Comparison of ENCODE assay signal across 19 cellular contexts in genomic region chr21:33522297-33522696, GRCh38. TPM values are rescaled to one million over a fixed set of nuclear protein-coding genes. Genes with fewer than 3 reads are reported as not detected.
DNase-seq lines count a peak whose midpoint lies in the region; ATAC-seq, FAIRE-seq and TF ChIP-seq lines count a peak whose summit lies in the region.
"Had no signal": no experiment of that assay in that cellular context is flagged by ENCODE, and none has a peak within 500 bp of the region (broad histone marks: within the 10 kb centered on the region; RNA-seq: fewer than 3 reads in every experiment).

No MANE protein-coding gene starts in this region.

- no peak for DNase-seq in activated CD8-positive, alpha-beta memory T cell treated with anti-CD3 and anti-CD28 coated beads, Interleukin-2, amount 10 ng/mL, durations not matched to agents 7 days and 5 days
- DNase-seq in activated CD8-positive, alpha-beta memory T cell treated with anti-CD3 and anti-CD28 coated beads, Interleukin-2, amount 50 U/mL, for 48 hours = no peak
- DNase-seq in GM23338 (ENCODE audit: low spot score) = no peak
- no peak for DNase-seq in K562 (ENCODE audit: extremely low read depth in 1 of 4, low spot score in 3 of 4)
- no peak for DNase-seq in cerebellar cortex (ENCODE audit: low spot score)
- DNase-seq in sciatic nerve (ENCODE audit: low spot score) = no peak
- DNase-seq: CD8-positive, alpha-beta T cell; DMS153; DMS79; GF-D8; KG1 had no signal

- in situ Hi-C loops in K562 (cut with MboI) = no loop called here

- WGBS in K562 (ENCODE audit: insufficient coverage, low coverage, missing lambda C conversion rate) = 95% methylated on average over 2 of the region's 2 CpGs

- peaks cover 39% of the 10 kb centered on the region for H3K36me3 Mint-ChIP-seq in activated CD8-positive, alpha-beta memory T cell treated with anti-CD3 and anti-CD28 coated beads, Interleukin-2, amount 10 ng/mL, durations not matched to agents 7 days and 5 days
- peaks cover 78% of the 10 kb centered on the region for H3K36me3 Mint-ChIP-seq in GM23338 (ENCODE audit: low read depth)

- no peaks in the 10 kb centered on the region for H3K27me3 Mint-ChIP-seq in activated CD8-positive, alpha-beta memory T cell treated with anti-CD3 and anti-CD28 coated beads, Interleukin-2, amount 10 ng/mL, durations not matched to agents 7 days and 5 days
- peaks cover 2% of the 10 kb centered on the region for H3K27me3 Mint-ChIP-seq in GM23338 (ENCODE audit: insufficient read depth, low read depth, poor library complexity)
- H3K27me3 Mint-ChIP-seq: B cell, IgD-negative memory B cell had no signal

- no peak for TF ChIP-seq POLR2A in K562 (conservative IDR thresholded peaks at IDR 0.05)

- ATAC-seq in activated CD8-positive, alpha-beta memory T cell treated with anti-CD3 and anti-CD28 coated beads, Interleukin-2, amount 10 ng/mL, durations not matched to agents 7 days and 5 days = no peak
- ATAC-seq in GM23338 (no peak), K562 (peak; percentile 16; the same call in 1 of the 3 replicates), GM19455 (IDR thresholded peaks at IDR 0.05; ENCODE audit: unreplicated experiment) (no peak), sciatic nerve (no peak)
- ATAC-seq: CD8-positive, alpha-beta T cell; GM12878 had no signal

- CTCF ChIA-PET in activated CD8-positive, alpha-beta memory T cell treated with anti-CD3 and anti-CD28 coated beads, Interleukin-2, amount 10 ng/mL, durations not matched to agents 7 days and 5 days (lab: Charles Lee) = no interaction called here
- CTCF ChIA-PET in K562 (lab: Yijun Ruan, JAX; ENCODE audit: low intra/inter-chr PET ratio) = no interaction called here

- H3K4me3 ChIP-seq in GM23338 (no peak overlapping the region), K562 (no peak overlapping the region)
- H3K4me3 ChIP-seq: BLaER1 treated with 17β-estradiol and CSF1 and Interleukin-3, amounts not matched to agents 10 nM and 100 nM; GM12878; HAP-1 had no signal

- no peaks in the 10 kb centered on the region for H3K79me2 ChIP-seq in GM23338 (replicated peaks; ENCODE audit: insufficient read depth)
- H3K79me2 ChIP-seq in K562 (ENCODE audit: control insufficient read depth, insufficient read depth, low read length) = no peaks in the 10 kb centered on the region

- H2AFZ ChIP-seq in GM23338 (no peak overlapping the region), K562 (ENCODE audit: low read depth, low read length) (no peak overlapping the region)

- H3K4me2 ChIP-seq in GM23338 = no peak overlapping the region
- no peak overlapping the region for H3K4me2 ChIP-seq in K562 (ENCODE audit: insufficient read depth, low read length)
- H3K4me2 ChIP-seq: BLaER1 treated with 17β-estradiol and CSF1 and Interleukin-3, amounts not matched to agents 10 nM and 100 nM had no signal

- TF ChIP-seq CTCF in GM23338 (conservative IDR thresholded peaks at IDR 0.05; ENCODE audit: low read depth in 2 of 2) = no peak
- no peak for TF ChIP-seq CTCF in K562 (IDR thresholded peaks at IDR 0.05 in 2 of 3, conservative IDR thresholded peaks at IDR 0.05 in 1 of 3; ENCODE audit: insufficient read depth in 2 of 3, low read depth in 1 of 3, low read length in 3 of 3)

- no peaks in the 10 kb centered on the region for H3K4me1 Mint-ChIP-seq in activated CD8-positive, alpha-beta memory T cell treated with anti-CD3 and anti-CD28 coated beads, Interleukin-2, amount 10 ng/mL, durations not matched to agents 7 days and 5 days
- H3K4me1 Mint-ChIP-seq in GM23338 = peaks cover 3% of the 10 kb centered on the region; the same call in 1 of the 3 replicates
- H3K4me1 Mint-ChIP-seq: B cell had no signal

- no peak for FAIRE-seq in K562 (lab: Jason Lieb, UNC)
- FAIRE-seq: GM12878, HTR-8/SVneo had no signal

- H3K36me3 ChIP-seq in GM23338 (ENCODE audit: insufficient read depth) (peaks cover 56% of the 10 kb centered on the region), K562 (ENCODE audit: control insufficient read depth, insufficient read depth, low read length) (peaks cover 88% of the 10 kb centered on the region)

- H4K20me1 ChIP-seq in GM23338 (replicated peaks; ENCODE audit: insufficient read depth) = no peaks in the 10 kb centered on the region; the same call in 1 of the 2 replicates
- H4K20me1 ChIP-seq in K562 (replicated peaks; ENCODE audit: control insufficient read depth, insufficient read depth, low read length) = no peaks in the 10 kb centered on the region
- H4K20me1 ChIP-seq: BLaER1 treated with 17β-estradiol and CSF1 and Interleukin-3, amounts not matched to agents 10 nM and 100 nM had no signal

- no peak for TF ChIP-seq RAD21 in K562 (CRISPR knock-in tag; conservative IDR thresholded peaks at IDR 0.05 in 1 of 2, IDR thresholded peaks at IDR 0.05 in 1 of 2)

- H3K4me3 Mint-ChIP-seq in activated CD8-positive, alpha-beta memory T cell treated with anti-CD3 and anti-CD28 coated beads, Interleukin-2, amount 10 ng/mL, durations not matched to agents 7 days and 5 days = no peak overlapping the region
- no peak overlapping the region for H3K4me3 Mint-ChIP-seq in GM23338
- H3K4me3 Mint-ChIP-seq: B cell; CD8-positive, alpha-beta T cell; IgD-negative memory B cell had no signal

- H3K27ac ChIP-seq in GM23338 (ENCODE audit: low read depth) = peak overlapping the region; percentile 8; the same call in 1 of the 2 replicates
- H3K27ac ChIP-seq in K562 (ENCODE audit: extremely low read depth, low read depth, low read length) = peak overlapping the region; percentile 5; the same call in 1 of the 3 replicates
- H3K27ac ChIP-seq: BLaER1 treated with 17β-estradiol and CSF1 and Interleukin-3, amounts not matched to agents 10 nM and 100 nM; HL-60 had no signal

- intact Hi-C loops in K562 (cut with micrococcal nuclease) (no loop called here), sciatic nerve (cut with DNase I) (no loop called here)

- H3K9me2 ChIP-seq in GM23338 (ENCODE audit: insufficient read depth) = no peaks in the 10 kb centered on the region

- H3K9me3 ChIP-seq in K562 (replicated peaks; ENCODE audit: control insufficient read depth, insufficient read depth, low read depth, low read length) = no peaks in the 10 kb centered on the region
- H3K9me3 ChIP-seq: BLaER1 treated with 17β-estradiol and CSF1 and Interleukin-3, amounts not matched to agents 10 nM and 100 nM; HAP-1 had no signal

- H3K27me3 ChIP-seq in GM23338 (ENCODE audit: insufficient read depth) (no peaks in the 10 kb centered on the region), K562 (ENCODE audit: control insufficient read depth in 2 of 2, insufficient read depth in 2 of 2, low read length in 2 of 2) (no peaks in the 10 kb centered on the region)
- H3K27me3 ChIP-seq: BLaER1 treated with 17β-estradiol and CSF1 and Interleukin-3, amounts not matched to agents 10 nM and 100 nM had no signal

- H3K4me1 ChIP-seq in GM23338 (ENCODE audit: insufficient read depth) (no peaks in the 10 kb centered on the region), K562 (replicated peaks in 1 of 2; ENCODE audit: control insufficient read depth in 2 of 2, insufficient read depth in 2 of 2, low read length in 2 of 2) (no peaks in the 10 kb centered on the region)

- peak overlapping the region; percentile 9 for H3K27ac Mint-ChIP-seq in activated CD8-positive, alpha-beta memory T cell treated with anti-CD3 and anti-CD28 coated beads, Interleukin-2, amount 10 ng/mL, durations not matched to agents 7 days and 5 days
- H3K27ac Mint-ChIP-seq in GM23338 = peak overlapping the region; percentile 72; the same call in 1 of the 2 replicates
- H3K27ac Mint-ChIP-seq: B cell, IgD-negative memory B cell had no signal

- no peak for TF ChIP-seq EP300 in K562 (IDR thresholded peaks at IDR 0.05; ENCODE audit: low read length)

- no peaks in the 10 kb centered on the region for H3K9me3 Mint-ChIP-seq in activated CD8-positive, alpha-beta memory T cell treated with anti-CD3 and anti-CD28 coated beads, Interleukin-2, amount 10 ng/mL, durations not matched to agents 7 days and 5 days (ENCODE audit: low read depth)
- no peaks in the 10 kb centered on the region for H3K9me3 Mint-ChIP-seq in GM23338
- H3K9me3 Mint-ChIP-seq: CD8-positive, alpha-beta T cell; IgD-negative memory B cell had no signal

- BruUV-seq in K562 (replicated peaks; lab: Mats Ljungman, UMichigan) = no TSS peak

- H3K9me1 ChIP-seq in K562 (ENCODE audit: control insufficient read depth, insufficient read depth, low read length) = no peaks in the 10 kb centered on the region

- H3F3A ChIP-seq in GM23338 (replicated peaks; ENCODE audit: low read depth) = peaks cover 13% of the 10 kb centered on the region

- H3K9ac ChIP-seq in K562 (ENCODE audit: insufficient read depth in 1 of 2, low read depth in 2 of 2, low read length in 2 of 2) = no peak overlapping the region
- H3K9ac ChIP-seq: BLaER1 treated with 17β-estradiol and CSF1 and Interleukin-3, amounts not matched to agents 10 nM and 100 nM had no signal

- POLR2A ChIA-PET in K562 (lab: Yijun Ruan, JAX) = interaction anchor here (0.6 to 1.4 kb wide), 2 partner anchors 8 to 16 kb away, joined by 3 to 7 read pairs; no protein-coding TSS in a partner anchor

RNA-seq across cellular contexts. Expression of gene GART, which starts 19.6 kb away (rescaled TPM):
- total RNA-seq in activated CD8-positive, alpha-beta memory T cell treated with anti-CD3 and anti-CD28 coated beads, Interleukin-2, amount 10 ng/mL, durations not matched to agents 7 days and 5 days = 100 to 1,000 TPM; 135 to 189 TPM
- 224 and 270 TPM in 2 replicates for total RNA-seq in GM23338 (2014; rRNA removed; shearing (Covaris generic))
- polyA plus RNA-seq in GM23338 (2016; fragmentation: Nextera tagmentation; extraction: Ambion mirVana) (86.3 and 87.6 TPM in 2 replicates), K562 (2011; rRNA removed) (100 and 141 TPM in 2 replicates), K562 (2014; fragmentation: Illumina TruSeq; extraction: Trizol) (409 and 429 TPM in 2 replicates), K562 (2014; fragmentation: Nextera tagmentation; extraction: Ambion mirVana) (100 to 1,000 TPM; 276 to 387 TPM), K562 (2014; rRNA removed) (230 and 236 TPM in 2 replicates)
- total RNA-seq in K562 (2011; cell fraction: chromatin; rRNA removed; ENCODE audit: low replicate concordance) = 282 and 575 TPM in 2 replicates
- total RNA-seq in K562 (2011; cell fraction: nucleolus; rRNA removed) = 120 and 142 TPM in 2 replicates
- total RNA-seq in K562 (2011; cell fraction: nucleoplasm; rRNA removed) = 254 and 330 TPM in 2 replicates
- total RNA-seq in K562 (2014; rRNA removed) (260 and 356 TPM in 2 replicates), K562 (2014; rRNA removed; fragmentation: Illumina TruSeq; extraction: Trizol) (349 and 398 TPM in 2 replicates), K562 (2015; rRNA removed; fragmentation: Illumina TruSeq; extraction: Trizol) (258 and 267 TPM in 2 replicates), K562 (2021) (396 and 415 TPM in 2 replicates), sciatic nerve (63.0 TPM)
- polyA plus RNA-seq in K562 (2011; cell fraction: cytosol; rRNA removed) = 41.9 and 69.4 TPM in 2 replicates
- polyA plus RNA-seq in K562 (2011; cell fraction: nucleus; rRNA removed) = 111 and 125 TPM in 2 replicates
- polyA plus RNA-seq in K562 (2012) = 155 and 181 TPM in 2 replicates
- 152 and 154 TPM in 2 replicates for polyA minus RNA-seq in K562 (2011; rRNA and poly(A)+ RNA removed)
- 92.6 and 125 TPM in 2 replicates for polyA minus RNA-seq in K562 (2011; cell fraction: cytosol; rRNA and poly(A)+ RNA removed)
- 83.7 and 168 TPM in 2 replicates for polyA minus RNA-seq in K562 (2011; cell fraction: nucleus; rRNA and poly(A)+ RNA removed)

RNA-seq across cellular contexts. Expression of gene SON, which starts 20.5 kb away (rescaled TPM):
- total RNA-seq in activated CD8-positive, alpha-beta memory T cell treated with anti-CD3 and anti-CD28 coated beads, Interleukin-2, amount 10 ng/mL, durations not matched to agents 7 days and 5 days = 100 to 1,000 TPM; 279 to 363 TPM
- 361 and 362 TPM in 2 replicates for total RNA-seq in GM23338 (2014; rRNA removed; shearing (Covaris generic))
- polyA plus RNA-seq in GM23338 (2016; fragmentation: Nextera tagmentation; extraction: Ambion mirVana) (1,421 and 1,477 TPM in 2 replicates), K562 (2011; rRNA removed) (99.1 and 105 TPM in 2 replicates), K562 (2014; fragmentation: Illumina TruSeq; extraction: Trizol) (173 and 203 TPM in 2 replicates), K562 (2014; fragmentation: Nextera tagmentation; extraction: Ambion mirVana) (100 to 1,000 TPM; 195 to 742 TPM), K562 (2014; rRNA removed) (97.6 and 187 TPM in 2 replicates)
- total RNA-seq in K562 (2011; cell fraction: chromatin; rRNA removed; ENCODE audit: low replicate concordance) = 223 and 597 TPM in 2 replicates
- total RNA-seq in K562 (2011; cell fraction: nucleolus; rRNA removed) = 107 and 150 TPM in 2 replicates
- total RNA-seq in K562 (2011; cell fraction: nucleoplasm; rRNA removed) = 253 and 349 TPM in 2 replicates
- total RNA-seq in K562 (2014; rRNA removed) (126 and 185 TPM in 2 replicates), K562 (2014; rRNA removed; fragmentation: Illumina TruSeq; extraction: Trizol) (142 and 149 TPM in 2 replicates), K562 (2015; rRNA removed; fragmentation: Illumina TruSeq; extraction: Trizol) (120 and 149 TPM in 2 replicates), K562 (2021) (242 and 259 TPM in 2 replicates), sciatic nerve (375 TPM)
- 88.2 and 117 TPM in 2 replicates for polyA plus RNA-seq in K562 (2011; cell fraction: cytosol; rRNA removed)
- 255 and 309 TPM in 2 replicates for polyA plus RNA-seq in K562 (2011; cell fraction: nucleus; rRNA removed)
- polyA plus RNA-seq in K562 (2012) = 146 and 246 TPM in 2 replicates
- polyA minus RNA-seq in K562 (2011; rRNA and poly(A)+ RNA removed) = 241 and 277 TPM in 2 replicates
- polyA minus RNA-seq in K562 (2011; cell fraction: cytosol; rRNA and poly(A)+ RNA removed) = 183 and 187 TPM in 2 replicates
- 121 and 212 TPM in 2 replicates for polyA minus RNA-seq in K562 (2011; cell fraction: nucleus; rRNA and poly(A)+ RNA removed)

RNA-seq across cellular contexts. Expression of gene DNAJC28, which starts 30.8 kb away (rescaled TPM):
- total RNA-seq in activated CD8-positive, alpha-beta memory T cell treated with anti-CD3 and anti-CD28 coated beads, Interleukin-2, amount 10 ng/mL, durations not matched to agents 7 days and 5 days = under 1 TPM; 0.53 to 0.75 TPM
- total RNA-seq in GM23338 (2014; rRNA removed; shearing (Covaris generic)) = 2.5 and 5.0 TPM in 2 replicates
- polyA plus RNA-seq in GM23338 (2016; fragmentation: Nextera tagmentation; extraction: Ambion mirVana) (3.8 and 6.6 TPM in 2 replicates), K562 (2011; rRNA removed) (1.4 and 2.0 TPM in 2 replicates), K562 (2014; fragmentation: Illumina TruSeq; extraction: Trizol) (0.68 and 0.91 TPM in 2 replicates), K562 (2014; fragmentation: Nextera tagmentation; extraction: Ambion mirVana) (under 1 TPM; 0.75 to 0.92 TPM), K562 (2014; rRNA removed) (1.3 and 2.5 TPM in 2 replicates)
- total RNA-seq in K562 (2011; cell fraction: chromatin; rRNA removed; ENCODE audit: low replicate concordance) = 1.8 and 5.7 TPM in 2 replicates
- 1.7 and 2.5 TPM in 2 replicates for total RNA-seq in K562 (2011; cell fraction: nucleolus; rRNA removed)
- total RNA-seq in K562 (2011; cell fraction: nucleoplasm; rRNA removed) = 1.8 and 2.3 TPM in 2 replicates
- total RNA-seq in K562 (2014; rRNA removed) (0.53 and 1.6 TPM in 2 replicates), K562 (2014; rRNA removed; fragmentation: Illumina TruSeq; extraction: Trizol) (1.1 and 1.4 TPM in 2 replicates), K562 (2015; rRNA removed; fragmentation: Illumina TruSeq; extraction: Trizol) (0.72 and 1.2 TPM in 2 replicates), K562 (2021) (0.49 and 0.82 TPM in 2 replicates), sciatic nerve (2.2 TPM)
- polyA plus RNA-seq in K562 (2011; cell fraction: cytosol; rRNA removed) = 0.24 and 0.29 TPM in 2 replicates
- 0.43 and 0.44 TPM in 2 replicates for polyA plus RNA-seq in K562 (2011; cell fraction: nucleus; rRNA removed)
- polyA plus RNA-seq in K562 (2012) = 0.39 and 0.74 TPM in 2 replicates
- polyA minus RNA-seq in K562 (2011; rRNA and poly(A)+ RNA removed) = 1.7 and 3.1 TPM in 2 replicates
- 0.48 TPM in 1 of 2 replicates, not detected in the other for polyA minus RNA-seq in K562 (2011; cell fraction: cytosol; rRNA and poly(A)+ RNA removed)
- polyA minus RNA-seq in K562 (2011; cell fraction: nucleus; rRNA and poly(A)+ RNA removed) = 1.1 and 2.6 TPM in 2 replicates

RNA-seq across cellular contexts. Expression of gene TMEM50B, which starts 42.5 kb away (rescaled TPM):
- 10 to 100 TPM; 23.6 to 32.7 TPM for total RNA-seq in activated CD8-positive, alpha-beta memory T cell treated with anti-CD3 and anti-CD28 coated beads, Interleukin-2, amount 10 ng/mL, durations not matched to agents 7 days and 5 days
- 19.1 and 25.1 TPM in 2 replicates for total RNA-seq in GM23338 (2014; rRNA removed; shearing (Covaris generic))
- polyA plus RNA-seq in GM23338 (2016; fragmentation: Nextera tagmentation; extraction: Ambion mirVana) = 26.1 and 27.6 TPM in 2 replicates
- total RNA-seq in K562 (2011; cell fraction: chromatin; rRNA removed; ENCODE audit: low replicate concordance) = 80.7 and 176 TPM in 2 replicates
- 63.4 and 65.5 TPM in 2 replicates for total RNA-seq in K562 (2011; cell fraction: nucleolus; rRNA removed)
- total RNA-seq in K562 (2011; cell fraction: nucleoplasm; rRNA removed) = 122 and 158 TPM in 2 replicates
- total RNA-seq in K562 (2014; rRNA removed) = 19.8 and 20.5 TPM in 2 replicates
- total RNA-seq in K562 (2014; rRNA removed; fragmentation: Illumina TruSeq; extraction: Trizol) = 28.9 and 29.6 TPM in 2 replicates
- 23.9 and 26.6 TPM in 2 replicates for total RNA-seq in K562 (2015; rRNA removed; fragmentation: Illumina TruSeq; extraction: Trizol)
- 24.1 and 25.7 TPM in 2 replicates for total RNA-seq in K562 (2021)
- polyA plus RNA-seq in K562 (2011; rRNA removed) = 64.6 and 80.1 TPM in 2 replicates
- polyA plus RNA-seq in K562 (2011; cell fraction: cytosol; rRNA removed) = 17.4 and 47.8 TPM in 2 replicates
- polyA plus RNA-seq in K562 (2011; cell fraction: nucleus; rRNA removed) = 123 and 167 TPM in 2 replicates
- polyA plus RNA-seq in K562 (2012) = 23.7 and 39.6 TPM in 2 replicates
- polyA plus RNA-seq in K562 (2014; fragmentation: Illumina TruSeq; extraction: Trizol) = 23.3 and 28.8 TPM in 2 replicates
- polyA plus RNA-seq in K562 (2014; fragmentation: Nextera tagmentation; extraction: Ambion mirVana) = 10 to 100 TPM; 41.3 to 49.1 TPM
- 39.6 and 40.7 TPM in 2 replicates for polyA plus RNA-seq in K562 (2014; rRNA removed)
- 23.1 and 28.5 TPM in 2 replicates for polyA minus RNA-seq in K562 (2011; rRNA and poly(A)+ RNA removed)
- polyA minus RNA-seq in K562 (2011; cell fraction: cytosol; rRNA and poly(A)+ RNA removed) = 6.7 and 7.5 TPM in 2 replicates
- 18.4 and 34.7 TPM in 2 replicates for polyA minus RNA-seq in K562 (2011; cell fraction: nucleus; rRNA and poly(A)+ RNA removed)
- total RNA-seq in sciatic nerve = 60.9 TPM
